Comparison of ENCODE assay signal across 9 cellular contexts in the genomic region with DNA sequence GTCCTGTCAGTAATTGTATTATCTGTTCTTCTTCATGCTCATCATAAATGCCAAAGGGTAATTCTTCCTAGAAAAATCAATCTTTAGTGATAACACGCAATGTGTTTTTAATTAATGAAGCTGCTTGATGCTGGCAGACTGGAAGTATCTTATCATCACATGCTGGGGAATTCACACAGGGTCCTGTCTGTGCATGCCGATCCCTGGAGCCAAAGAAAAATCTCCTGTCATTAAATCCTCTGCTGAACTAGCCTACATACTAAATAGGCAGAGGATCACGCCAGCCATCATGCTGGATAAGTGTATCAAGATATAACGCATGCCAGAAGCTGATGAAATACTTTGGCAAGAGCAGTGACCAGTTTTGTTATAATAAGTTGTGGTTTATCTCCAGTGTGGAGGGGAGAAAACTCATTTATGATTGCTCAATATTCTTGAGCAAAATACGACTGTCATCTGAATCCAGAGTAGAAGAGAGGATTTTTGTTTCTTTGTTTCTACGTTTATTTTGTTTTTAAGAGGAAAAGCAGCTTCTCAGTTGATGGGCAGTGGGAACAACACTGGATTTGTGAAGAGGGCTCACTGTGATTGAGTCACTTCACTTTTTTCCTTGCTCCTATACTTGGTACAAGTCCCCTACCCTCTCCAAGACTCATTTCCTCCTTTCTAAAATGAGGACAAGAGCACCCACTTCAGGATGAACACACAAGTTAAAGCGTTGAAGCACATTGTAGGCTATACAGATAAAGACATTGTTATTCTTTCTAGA.
DNase-seq lines count a peak whose midpoint lies in the region; ATAC-seq and TF ChIP-seq lines count a peak whose summit lies in the region.
"Had no signal": no experiment of that assay in that cellular context is flagged by ENCODE, and none has a peak within 500 bp of the region (broad histone marks: within the 10 kb centered on the region; RNA-seq: fewer than 3 reads in every experiment).

No MANE protein-coding gene starts in this region.

- H3K4me3 ChIP-seq in BE2C (ENCODE audit: low read depth, low read length) (no peak overlapping the region), choroid plexus epithelial cell (ENCODE audit: low read depth, low read length) (no peak overlapping the region), mucosa of descending colon (no peak overlapping the region)

- H3K36me3 ChIP-seq in BE2C, result no peaks in the 10 kb centered on the region
- H3K36me3 ChIP-seq in mucosa of descending colon (ENCODE audit: low read depth), result no peaks in the 10 kb centered on the region

- TF ChIP-seq CTCF in BE2C (IDR thresholded peaks at IDR 0.05; ENCODE audit: low read depth, low read length), result peak; percentile 42
- TF ChIP-seq CTCF in choroid plexus epithelial cell (conservative IDR thresholded peaks at IDR 0.05; ENCODE audit: low read depth, low read length), result peak; percentile 49
- no peak for TF ChIP-seq CTCF in mucosa of descending colon (IDR thresholded peaks at IDR 0.05)

- H3K9me3 ChIP-seq in BE2C (no peaks in the 10 kb centered on the region), mucosa of descending colon (no peaks in the 10 kb centered on the region)

- DNase-seq in BE2C, result peak; percentile 51
- DNase-seq in NCI-H226, result peak; percentile 97
- peak; percentile 97 for DNase-seq in choroid plexus epithelial cell (ENCODE audit: low read depth)
- peak in 1 of 3 donors; percentile 35 for DNase-seq in mucosa of descending colon
- no peak for DNase-seq in COLO668 (lab: John Stamatoyannopoulos, UW; ENCODE audit: unreplicated experiment)
- DNase-seq in NCI-H2171 (lab: John Stamatoyannopoulos, UW), result no peak
- DNase-seq in NCI-H69 (lab: John Stamatoyannopoulos, UW), result no peak
- DNase-seq in iPS-NIHi11 (ENCODE audit: low spot score), result no peak
- DNase-seq: activated T-cell treated with anti-CD3 and anti-CD28 coated beads for 4 hours had no signal

- intact Hi-C loops in mucosa of descending colon (cut with DNase I, micrococcal nuclease), result no loop called here

- H3K4me1 ChIP-seq in BE2C (peaks cover 9% of the 10 kb centered on the region), mucosa of descending colon (ENCODE audit: low read depth) (no peaks in the 10 kb centered on the region)

- H3K27me3 ChIP-seq in BE2C, result no peaks in the 10 kb centered on the region

- ATAC-seq in mucosa of descending colon, result peak; percentile 18

Comparison
In these comparisons a context has a peak if more than half of its experiments do, and no peak if none do; other contexts are left out.
1. DNase-seq: peak in BE2C (single experiment), NCI-H226 (single experiment) and choroid plexus epithelial cell (single experiment); none in COLO668 (single experiment), NCI-H2171 (single experiment), NCI-H69 (single experiment) and iPS-NIHi11 (single experiment).